ENCODE assay signal across 1 cellular context in genomic region chr16:87411375-87412271, GRCh38.
TF ChIP-seq lines count a peak whose summit lies in the region.

No MANE protein-coding gene starts in this region.

TF ChIP-seq in H1, 55 proteins besides CTCF, POLR2A, EP300 and RAD21:
- no peak for TF ChIP-seq ASH2L (IDR thresholded peaks at IDR 0.05; ENCODE audit: low read length)
- TF ChIP-seq E2F6 (IDR thresholded peaks at IDR 0.05), result peak; percentile 45; the same call in 1 of the 2 replicates
